8 cellular contexts compared by ENCODE assay signal in the genomic region with DNA sequence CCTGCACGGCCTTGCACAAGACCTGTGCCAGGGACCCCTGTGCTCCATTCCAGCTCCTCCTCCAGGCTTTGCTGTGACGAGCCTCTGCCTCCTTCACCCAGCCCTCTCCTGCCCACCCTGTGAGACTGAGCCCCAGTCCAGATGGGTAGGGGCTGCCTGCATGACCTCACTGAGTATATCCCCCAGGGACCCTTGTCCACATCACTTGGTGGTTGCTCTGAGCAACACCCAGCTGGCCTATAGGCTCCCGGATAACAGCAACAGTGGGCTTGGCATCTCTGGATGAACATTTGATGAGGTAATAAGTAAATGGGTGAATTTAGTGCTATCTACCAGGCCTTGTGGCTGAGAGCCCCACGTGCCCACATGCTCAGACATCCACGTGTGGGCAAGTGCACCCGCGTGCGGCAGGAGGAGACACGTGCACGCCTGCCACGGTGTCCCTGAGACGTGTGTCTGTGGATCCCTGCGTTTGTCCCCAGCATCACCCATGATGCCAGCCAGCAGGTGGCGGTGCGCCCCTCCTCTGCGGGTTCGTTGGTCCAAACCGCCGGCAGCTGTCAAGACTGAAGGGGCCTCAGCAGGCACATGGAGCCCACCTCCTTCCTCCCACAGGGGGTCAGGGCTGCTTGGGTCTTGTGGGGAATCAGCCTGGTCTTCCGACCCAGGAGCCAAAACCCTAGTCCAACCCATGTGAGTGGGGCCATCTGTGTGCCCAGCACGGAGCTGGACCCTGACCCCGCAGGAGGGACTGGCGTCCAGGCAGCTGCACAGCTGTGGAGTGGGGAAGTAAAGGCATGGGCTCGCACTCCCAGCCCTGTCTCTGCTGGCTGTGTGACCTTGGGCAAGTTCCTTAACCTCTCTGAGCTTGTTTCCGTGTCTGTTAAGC. TPM values are rescaled to one million over a fixed set of nuclear protein-coding genes. Genes with fewer than 3 reads are reported as not detected.
DNase-seq lines count a peak whose midpoint lies in the region; ATAC-seq and TF ChIP-seq lines count a peak whose summit lies in the region.

No MANE protein-coding gene starts in this region.

- peak; percentile 90 for TF ChIP-seq CTCF in retinal pigment epithelial cell (conservative IDR thresholded peaks at IDR 0.05; ENCODE audit: low read depth, low read length)

- H3K27me3 ChIP-seq in adipocyte (replicated peaks; ENCODE audit: control insufficient read depth, insufficient read depth, low read length): peaks cover 5% of the 10 kb centered on the region

- H3K36me3 ChIP-seq in adipocyte (ENCODE audit: control insufficient read depth, insufficient read depth, low read length, severe bottlenecking): no peaks in the 10 kb centered on the region

- peak overlapping the region; percentile 93 for H3K4me3 Mint-ChIP-seq in T-helper 17 cell

- peaks cover 6% of the 10 kb centered on the region for H3K4me1 ChIP-seq in adipocyte (ENCODE audit: control insufficient read depth, insufficient read depth, low read length)

- DNase-seq in ACHN (peak; percentile 65), GM19238 (ENCODE audit: insufficient read length, low spot score) (peak; percentile 83), NCI-H1930 (lab: John Stamatoyannopoulos, UW) (peak; percentile 52 to 60), T-helper 17 cell (peak; percentile 72 to 90 (median 77)), adipocyte (ENCODE audit: low read depth) (peak; percentile 94), left ventricle myocardium superior (peak; percentile 96), retinal pigment epithelial cell (ENCODE audit: low read depth) (no peak)

- H3K4me3 ChIP-seq in adipocyte (ENCODE audit: low read length) (no peak overlapping the region), retinal pigment epithelial cell (ENCODE audit: low read length) (no peak overlapping the region)

- peaks cover 48% of the 10 kb centered on the region for H3K4me1 Mint-ChIP-seq in T-helper 17 cell

- in situ Hi-C loops in ACHN (cut with HindIII; ENCODE audit: low pct_ligation_motif_present, low pct_unique_long_range_greater_than_20kb, low sequenced_read_pairs): no loop called here

- intact Hi-C loops in left ventricle myocardium superior (cut with micrococcal nuclease): no loop called here

- ATAC-seq in T-helper 17 cell: peak; percentile 81
- ATAC-seq in left ventricle myocardium superior: peak; percentile 87
- ATAC-seq in HG03095 (IDR thresholded peaks at IDR 0.05; ENCODE audit: unreplicated experiment): no peak

- no peaks in the 10 kb centered on the region for H3K27me3 Mint-ChIP-seq in T-helper 17 cell

- H3K27ac Mint-ChIP-seq in T-helper 17 cell: peak overlapping the region; percentile 99

- H3K9me3 ChIP-seq in T-helper 17 cell (ENCODE audit: control insufficient read depth, low read length, poor library complexity, severe bottlenecking): no peaks in the 10 kb centered on the region
- H3K9me3 ChIP-seq in adipocyte (ENCODE audit: control insufficient read depth, low read length): no peaks in the 10 kb centered on the region

- H3K36me3 Mint-ChIP-seq in T-helper 17 cell (ENCODE audit: low read depth): peaks cover 2% of the 10 kb centered on the region

- H3K9ac ChIP-seq in adipocyte (ENCODE audit: low read length): no peak overlapping the region

RNA-seq across cellular contexts. Expression of a gene that starts 45.9 kb away (rescaled TPM):
- 10 to 100 TPM in 1 of 2 donors, 1 to 10 TPM in 1; 1.7 to 12.6 TPM for total RNA-seq in T-helper 17 cell
- total RNA-seq in left ventricle myocardium superior: 8.0 TPM
